Comparison of ENCODE assay signal across 8 cellular contexts in the genomic region with DNA sequence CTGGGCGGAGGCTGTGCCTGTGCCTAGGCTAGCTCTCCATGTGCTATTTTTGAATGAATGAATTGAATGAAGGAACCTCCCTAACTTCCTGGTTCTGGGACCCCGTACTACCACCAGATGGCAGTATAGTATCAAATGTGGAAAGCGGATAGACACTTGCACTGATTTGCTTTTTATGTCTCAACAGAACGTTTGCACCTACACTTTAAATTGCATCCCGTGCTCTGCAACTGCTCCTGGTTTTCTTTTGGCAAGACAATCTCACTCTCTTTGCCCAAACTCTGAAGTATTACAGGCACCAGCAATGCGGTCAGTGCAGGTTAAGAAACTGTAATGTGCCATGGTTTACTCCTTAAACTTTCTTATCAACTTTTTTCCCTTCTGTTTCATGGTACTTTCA. TPM values are rescaled to one million over a fixed set of nuclear protein-coding genes. Genes with fewer than 3 reads are reported as not detected.
A peak's percentile ranks its signal among the peaks of the same experiment; 100 is the strongest.
DNase-seq lines count a peak whose midpoint lies in the region; ATAC-seq and TF ChIP-seq lines count a peak whose summit lies in the region.

No MANE protein-coding gene starts in this region.

- H3K4me1 ChIP-seq in cardiac muscle cell (ENCODE audit: low read depth), result peaks cover 28% of the 10 kb centered on the region
- no peaks in the 10 kb centered on the region for H3K4me1 ChIP-seq in prostate gland (replicated peaks)

- H3K36me3 ChIP-seq in cardiac muscle cell (no peaks in the 10 kb centered on the region), prostate gland (no peaks in the 10 kb centered on the region)

- intact Hi-C loops in prostate gland (cut with DNase I), result loop anchor here (2.0 to 5.0 kb wide), 2 partner anchors 1143 to 1247 kb away; no protein-coding TSS in a partner anchor

- no peak overlapping the region for H3K4me3 Mint-ChIP-seq in activated naive CD4-positive, alpha-beta T cell treated with anti-CD3 and anti-CD28 coated beads, Interleukin-2, amount 10 ng/mL, durations not matched to agents 7 days and 5 days

- no peaks in the 10 kb centered on the region for H3K27me3 ChIP-seq in cardiac muscle cell
- no peaks in the 10 kb centered on the region for H3K27me3 ChIP-seq in prostate gland (replicated peaks; ENCODE audit: insufficient read depth)

- ATAC-seq in GM18867 (IDR thresholded peaks at IDR 0.05; ENCODE audit: unreplicated experiment) (peak; percentile 79), HG03432 (IDR thresholded peaks at IDR 0.05; ENCODE audit: unreplicated experiment) (peak; percentile 80), HG02938 (IDR thresholded peaks at IDR 0.05; ENCODE audit: unreplicated experiment) (no peak)

- no peak overlapping the region for H3K4me3 ChIP-seq in cardiac muscle cell
- H3K4me3 ChIP-seq in prostate gland, result no peak overlapping the region

- DNase-seq in COLO668 (lab: John Stamatoyannopoulos, UW; ENCODE audit: unreplicated experiment), result peak; percentile 27
- DNase-seq in NCI-H748 treated with DMSO at 0.1 percent for 48 hours (lab: John Stamatoyannopoulos, UW), result peak; percentile 60
- DNase-seq in activated naive CD4-positive, alpha-beta T cell treated with anti-CD3 and anti-CD28 coated beads, Interleukin-2, amount 10 ng/mL, durations not matched to agents 7 days and 5 days, result peak; percentile 56
- peak; percentile 75 to 81 for DNase-seq in cardiac muscle cell (ENCODE audit: low read depth in 1 of 2, low spot score in 1 of 2)
- peak; percentile 41 for DNase-seq in prostate gland (ENCODE audit: low spot score)

- H3K9me3 ChIP-seq in cardiac muscle cell (ENCODE audit: low read depth) (no peaks in the 10 kb centered on the region), prostate gland (no peaks in the 10 kb centered on the region)

- no peak for TF ChIP-seq POLR2A in prostate gland (IDR thresholded peaks at IDR 0.05)

- WGBS in prostate gland, result 10% methylated on average over 6 of the region's 6 CpGs

- no peaks in the 10 kb centered on the region for H3K36me3 Mint-ChIP-seq in activated naive CD4-positive, alpha-beta T cell treated with anti-CD3 and anti-CD28 coated beads, Interleukin-2, amount 10 ng/mL, durations not matched to agents 7 days and 5 days

- no peaks in the 10 kb centered on the region for H3K9me3 Mint-ChIP-seq in activated naive CD4-positive, alpha-beta T cell treated with anti-CD3 and anti-CD28 coated beads, Interleukin-2, amount 10 ng/mL, durations not matched to agents 7 days and 5 days

- TF ChIP-seq CTCF in cardiac muscle cell (IDR thresholded peaks at IDR 0.05; ENCODE audit: low read depth, low read length) (peak; percentile 90), prostate gland (IDR thresholded peaks at IDR 0.05) (peak; percentile 79 to 95 (median 88))

- H3K27ac ChIP-seq in cardiac muscle cell, result no peak overlapping the region
- no peak overlapping the region for H3K27ac ChIP-seq in prostate gland

- peaks cover 56% of the 10 kb centered on the region for H3K27me3 Mint-ChIP-seq in activated naive CD4-positive, alpha-beta T cell treated with anti-CD3 and anti-CD28 coated beads, Interleukin-2, amount 10 ng/mL, durations not matched to agents 7 days and 5 days

- H3K4me1 Mint-ChIP-seq in activated naive CD4-positive, alpha-beta T cell treated with anti-CD3 and anti-CD28 coated beads, Interleukin-2, amount 10 ng/mL, durations not matched to agents 7 days and 5 days, result peaks cover 8% of the 10 kb centered on the region

- CTCF ChIA-PET in activated naive CD4-positive, alpha-beta T cell treated with anti-CD3 and anti-CD28 coated beads, Interleukin-2, amount 10 ng/mL, durations not matched to agents 7 days and 5 days (lab: Charles Lee), result interaction anchor here (0.7 to 2.1 kb wide), 16 partner anchors 9 to 1860 kb away, joined by 3 to 11 read pairs (median 3); no protein-coding TSS in a partner anchor

- H3K27ac Mint-ChIP-seq in activated naive CD4-positive, alpha-beta T cell treated with anti-CD3 and anti-CD28 coated beads, Interleukin-2, amount 10 ng/mL, durations not matched to agents 7 days and 5 days, result no peak overlapping the region

RNA-seq across cellular contexts. Expression of gene FZD8, which starts 6.5 kb away (rescaled TPM):
- total RNA-seq in cardiac muscle cell (41.5 and 58.4 TPM in 2 replicates), prostate gland (10 to 100 TPM in 1 of 2 donors, 1 to 10 TPM in 1; 5.6 to 14.2 TPM)
- polyA plus RNA-seq in cardiac muscle cell, result 7.6 and 9.9 TPM in 2 replicates

RNA-seq across cellular contexts. Expression of gene GJD4, which starts 30.4 kb away (rescaled TPM):
- total RNA-seq in cardiac muscle cell (0.24 TPM in 1 of 2 replicates, not detected in the other), prostate gland (1 to 10 TPM in 1 of 2 donors, not detected in 1; 1.1 TPM)
- polyA plus RNA-seq in cardiac muscle cell, result not detected in 2 replicates

Comparison
In these comparisons a context has a peak if more than half of its experiments do, and no peak if none do; other contexts are left out.
1. DNase-seq: peak in every context shown above with its lines; median percentile 78 in cardiac muscle cell; 60 in NCI-H748 treated with DMSO at 0.1 percent for 48 hours; 56 in activated naive CD4-positive, alpha-beta T cell treated with anti-CD3 and anti-CD28 coated beads, Interleukin-2, amount 10 ng/mL, durations not matched to agents 7 days and 5 days; 41 in prostate gland; 27 in COLO668.